ENCODE assay signal across 8 cellular contexts in genomic region chr6:136317023-136317649, GRCh38. TPM values are rescaled to one million over a fixed set of nuclear protein-coding genes. Genes with fewer than 3 reads are reported as not detected.
DNase-seq lines count a peak whose midpoint lies in the region; ATAC-seq, FAIRE-seq and TF ChIP-seq lines count a peak whose summit lies in the region.

No MANE protein-coding gene starts in this region.

- no TSS peak for BruUV-seq in A673 (replicated peaks; lab: Mats Ljungman, UMichigan)

- POLR2A ChIA-PET in A673 (lab: Charles Lee; ENCODE audit: low non-redundant PET), result interaction anchor here (0.5 kb wide), 1 partner anchor 573 kb away, joined by 4 read pairs; no protein-coding TSS in a partner anchor

- DNase-seq in A673 (ENCODE audit: low spot score) (peak; percentile 59), GM18507 (ENCODE audit: extremely low spot score, insufficient read length, low read depth) (peak; percentile 17), NCI-H82 (lab: John Stamatoyannopoulos, UW) (peak; percentile 82), epithelial cell of esophagus (ENCODE audit: low read depth) (peak; percentile 81), naive B cell (peak; percentile 44)
- peak; percentile 18 to 31 for DNase-seq in activated CD8-positive, alpha-beta memory T cell treated with anti-CD3 and anti-CD28 coated beads for 4 hours (ENCODE audit: low read depth in 2 of 2)
- peak; percentile 44 for DNase-seq in stimulated activated naive CD8-positive, alpha-beta T cell treated with anti-CD3 and anti-CD28 coated beads, Interleukin-15, Interleukin-2, amounts not matched to agents 100 U/mL and 50 U/mL, for 24 hours

- no peak overlapping the region for H3K4me3 Mint-ChIP-seq in naive B cell

- CTCF ChIA-PET in A673 (lab: Charles Lee), result no interaction called here

- H3K27ac Mint-ChIP-seq in naive B cell, result peak overlapping the region in 2 of 6 donors; percentile 17 to 77

- TF ChIP-seq CTCF in A673 (conservative IDR thresholded peaks at IDR 0.05; ENCODE audit: low read depth, low read length) (peak; percentile 77), epithelial cell of esophagus (IDR thresholded peaks at IDR 0.05; ENCODE audit: insufficient read depth, low read depth, low read length, missing control alignments) (peak; percentile 94)

- no peak overlapping the region for H3K4me3 ChIP-seq in A673 (ENCODE audit: low read depth, low read length, poor library complexity, severe bottlenecking)
- H3K4me3 ChIP-seq in epithelial cell of esophagus (ENCODE audit: low read length), result no peak overlapping the region

- no peak overlapping the region for H3K27ac ChIP-seq in A673 (ENCODE audit: low read depth, low read length, poor library complexity, severe bottlenecking)

- intact Hi-C loops in A673 (cut with micrococcal nuclease; ENCODE audit: unreplicated experiment), result loop anchor here (5.0 to 10.0 kb wide), 2 partner anchors 642 to 865 kb away; no protein-coding TSS in a partner anchor

- peak; percentile 88 for FAIRE-seq in GM18507 (lab: Jason Lieb, UNC)

- H3K36me3 Mint-ChIP-seq in naive B cell, result no peaks in the 10 kb centered on the region

- peaks cover 4% of the 10 kb centered on the region for H3K27me3 ChIP-seq in A673 (replicated peaks; ENCODE audit: insufficient read depth, low read depth, low read length, poor library complexity)

- H3K36me3 ChIP-seq in A673 (ENCODE audit: insufficient read depth, low read length, poor library complexity, severe bottlenecking), result no peaks in the 10 kb centered on the region

- H3K27me3 Mint-ChIP-seq in naive B cell, result peaks cover 0 to 8% (median 0%) of the 10 kb centered on the region in 3 donors

- H3K9me3 Mint-ChIP-seq in naive B cell, result no peaks in the 10 kb centered on the region

- H3K4me1 Mint-ChIP-seq in naive B cell, result no peaks in the 10 kb centered on the region

- no peaks in the 10 kb centered on the region for H3K9me3 ChIP-seq in A673 (ENCODE audit: low read depth, low read length, poor library complexity, severe bottlenecking)

- ATAC-seq in HG03521 (IDR thresholded peaks at IDR 0.05; ENCODE audit: unreplicated experiment) (peak; percentile 69), naive B cell (ENCODE audit: low read depth in 2 of 2) (peak; percentile 73 to 76)
- ATAC-seq in stimulated activated naive CD8-positive, alpha-beta T cell treated with anti-CD3 and anti-CD28 coated beads, Interleukin-15, Interleukin-2, amounts not matched to agents 100 U/mL and 50 U/mL, for 24 hours, result peak; percentile 32

- H3K4me1 ChIP-seq in A673 (ENCODE audit: insufficient read depth, low read length, poor library complexity, severe bottlenecking), result no peaks in the 10 kb centered on the region

RNA-seq across cellular contexts. Expression of gene BCLAF1, which starts 27.5 kb away (rescaled TPM):
- total RNA-seq in A673 (2021), result 272 and 284 TPM in 2 replicates
- 100 to 1,000 TPM in 5 of 6 donors, 10 to 100 TPM in 1; 73.9 to 180 (median 138) TPM for polyA plus RNA-seq in naive B cell (ENCODE audit: low read depth in 6 of 6)

Comparison
In these comparisons a context has a peak if more than half of its experiments do, and no peak if none do; other contexts are left out.
1. DNase-seq: peak in every context shown above with its lines; median percentile 82 in NCI-H82; 81 in epithelial cell of esophagus; 59 in A673; 44 in naive B cell; 44 in stimulated activated naive CD8-positive, alpha-beta T cell treated with anti-CD3 and anti-CD28 coated beads, Interleukin-15, Interleukin-2, amounts not matched to agents 100 U/mL and 50 U/mL, for 24 hours; 24 in activated CD8-positive, alpha-beta memory T cell treated with anti-CD3 and anti-CD28 coated beads for 4 hours; 17 in GM18507.